25 cellular contexts compared by ENCODE assay signal in genomic region chr15:29133321-29133720, GRCh38.
"Had no signal": no experiment of that assay in that cellular context is flagged by ENCODE, and none has a peak within 500 bp of the region (broad histone marks: within the 10 kb centered on the region; RNA-seq: fewer than 3 reads in every experiment).

No MANE protein-coding gene starts in this region.

- H3K4me3 ChIP-seq: colonic mucosa, psoas muscle, right atrium auricular region, tibial nerve had no signal

- H3K36me3 ChIP-seq: colonic mucosa, right atrium auricular region, tibial nerve had no signal

- H3K79me2 ChIP-seq: parathyroid adenoma had no signal

- H3K4me1 ChIP-seq: colonic mucosa, parathyroid adenoma, psoas muscle, right atrium auricular region, tibial nerve had no signal

- H3K27me3 ChIP-seq: colonic mucosa, right atrium auricular region, tibial nerve had no signal

- H3K27ac Mint-ChIP-seq: activated CD4-positive, alpha-beta T cell treated with anti-CD3 and anti-CD28 coated beads, Interleukin-2, amount 10 ng/mL, durations not matched to agents 24 days and 14 days; activated CD8-positive, alpha-beta T cell treated with anti-CD3 and anti-CD28 coated beads for 36 hours; activated naive CD8-positive, alpha-beta T cell; activated T-helper 2 cell treated with anti-CD3 and anti-CD28 coated beads, Interferon-gamma antibody, Interleukin-2, Interleukin-4, amounts not matched to agents 10 μg/mL and 5 μg/mL and 100 μg/mL, durations not matched to agents 14 hours and 24 hours and 36 hours had no signal

- H3K9me3 ChIP-seq: colonic mucosa, psoas muscle, right atrium auricular region, tibial nerve had no signal

- FAIRE-seq: bronchial epithelial cell, endometrium, frontal cortex, keratinocyte had no signal

- H3K27ac ChIP-seq: colonic mucosa, parathyroid adenoma, psoas muscle, right atrium auricular region, tibial nerve had no signal

- H3K9me3 Mint-ChIP-seq: activated CD4-positive, alpha-beta T cell treated with anti-CD3 and anti-CD28 coated beads, Interleukin-2, amount 10 ng/mL, durations not matched to agents 24 days and 14 days; activated CD8-positive, alpha-beta T cell treated with anti-CD3 and anti-CD28 coated beads for 36 hours; activated T-cell treated with anti-CD3 and anti-CD28 coated beads, Interleukin-2, amount 50 U/mL, for 4 hours; activated T-helper 2 cell treated with anti-CD3 and anti-CD28 coated beads, Interferon-gamma antibody, Interleukin-2, Interleukin-4, amounts not matched to agents 10 μg/mL and 5 μg/mL and 100 μg/mL, durations not matched to agents 14 hours and 24 hours and 36 hours had no signal

- H3K4me1 Mint-ChIP-seq: activated CD4-positive, alpha-beta T cell treated with anti-CD3 and anti-CD28 coated beads, Interleukin-2, amount 10 ng/mL, durations not matched to agents 24 days and 14 days had no signal

- H3K4me3 Mint-ChIP-seq: activated CD4-positive, alpha-beta T cell treated with anti-CD3 and anti-CD28 coated beads, Interleukin-2, amount 10 ng/mL, durations not matched to agents 24 days and 14 days; activated CD8-positive, alpha-beta T cell treated with anti-CD3 and anti-CD28 coated beads for 36 hours; activated naive CD8-positive, alpha-beta T cell; activated T-cell treated with anti-CD3 and anti-CD28 coated beads, Interleukin-2, amount 50 U/mL, for 4 hours; naive thymus-derived CD4-positive, alpha-beta T cell had no signal

- H2AFZ ChIP-seq: parathyroid adenoma had no signal

- H3K27me3 Mint-ChIP-seq: activated CD4-positive, alpha-beta T cell treated with anti-CD3 and anti-CD28 coated beads, Interleukin-2, amount 10 ng/mL, durations not matched to agents 24 days and 14 days had no signal

- ATAC-seq: activated CD8-positive, alpha-beta T cell treated with anti-CD3 and anti-CD28 coated beads for 36 hours; activated T-cell treated with anti-CD3 and anti-CD28 coated beads, Interleukin-2, amount 50 U/mL, for 4 hours; left colon; psoas muscle had no signal

- H3K36me3 Mint-ChIP-seq: activated naive CD8-positive, alpha-beta T cell; naive thymus-derived CD4-positive, alpha-beta T cell had no signal

- DNase-seq: activated CD4-positive, alpha-beta T cell treated with anti-CD3 and anti-CD28 coated beads, Interleukin-2, amount 10 ng/mL, durations not matched to agents 24 days and 14 days; activated CD4-positive, CD25-positive, alpha-beta regulatory T cell treated with anti-CD3 and anti-CD28 coated beads, Interleukin-2, amount 50 U/mL, for 72 hours; activated CD8-positive, alpha-beta T cell treated with anti-CD3 and anti-CD28 coated beads for 36 hours; activated naive CD4-positive, alpha-beta T cell treated with Interleukin-2 at 50 U/mL for 16 hours; activated T-cell treated with anti-CD3 and anti-CD28 coated beads, Interleukin-2, amount 50 U/mL, for 4 hours; anterior cingulate cortex; colonic mucosa; effector CD8-positive, alpha-beta T cell; hippocampal formation; left colon; midbrain; occipital lobe; stimulated activated naive CD4-positive, alpha-beta T cell treated with Interleukin-2 at 50 U/mL for 16 hours; T-helper 2 cell had no signal

- H3K9ac ChIP-seq: parathyroid adenoma had no signal
